ENCODE assay signal across 8 cellular contexts in genomic region chr1:35220976-35221375, GRCh38. TPM values are rescaled to one million over a fixed set of nuclear protein-coding genes. Genes with fewer than 3 reads are reported as not detected.
DNase-seq lines count a peak whose midpoint lies in the region; ATAC-seq, FAIRE-seq and TF ChIP-seq lines count a peak whose summit lies in the region.

No MANE protein-coding gene starts in this region.

- CTCF ChIA-PET in CD4-positive, alpha-beta T cell (lab: Charles Lee) = interaction anchor here (1.0 kb wide), 1 partner anchor 78 kb away, joined by 3 read pairs; no protein-coding TSS in a partner anchor

- H3K4me3 Mint-ChIP-seq in CD4-positive, alpha-beta T cell = no peak overlapping the region
- H3K4me3 Mint-ChIP-seq in activated T-helper 2 cell treated with anti-CD3 and anti-CD28 coated beads, Interferon-gamma antibody, Interleukin-2, Interleukin-4, amounts not matched to agents 10 μg/mL and 5 μg/mL and 100 μg/mL, durations not matched to agents 14 hours and 24 hours and 36 hours (ENCODE audit: low read depth) = no peak overlapping the region

- no peaks in the 10 kb centered on the region for H3K4me1 Mint-ChIP-seq in CD4-positive, alpha-beta T cell (ENCODE audit: low read depth)
- no peaks in the 10 kb centered on the region for H3K4me1 Mint-ChIP-seq in activated T-helper 2 cell treated with anti-CD3 and anti-CD28 coated beads, Interferon-gamma antibody, Interleukin-2, Interleukin-4, amounts not matched to agents 10 μg/mL and 5 μg/mL and 100 μg/mL, durations not matched to agents 14 hours and 24 hours and 36 hours (ENCODE audit: low read depth)

- H3K27ac ChIP-seq in CD4-positive, alpha-beta T cell (ENCODE audit: low read depth, low read length) = no peak overlapping the region
- H3K27ac ChIP-seq in SU-DHL-6 (ENCODE audit: low read depth, low read length) = no peak overlapping the region

- no peaks in the 10 kb centered on the region for H3K27me3 ChIP-seq in CD4-positive, alpha-beta T cell (ENCODE audit: control insufficient read depth, insufficient read depth, low read length)
- H3K27me3 ChIP-seq in SU-DHL-6 (ENCODE audit: low read length) = no peaks in the 10 kb centered on the region

- peak; percentile 61 for TF ChIP-seq CTCF in CD4-positive, alpha-beta T cell (IDR thresholded peaks at IDR 0.05)
- TF ChIP-seq CTCF in SU-DHL-6 (IDR thresholded peaks at IDR 0.05; ENCODE audit: insufficient read depth, low read length, poor library complexity, severe bottlenecking) = no peak

- H3K9me3 ChIP-seq in CD4-positive, alpha-beta T cell (ENCODE audit: control insufficient read depth, low read length) = no peaks in the 10 kb centered on the region
- no peaks in the 10 kb centered on the region for H3K9me3 ChIP-seq in SU-DHL-6 (ENCODE audit: insufficient read depth, low read length)

- H3K4me2 ChIP-seq in SU-DHL-6 (ENCODE audit: low read depth, low read length, poor library complexity, severe bottlenecking) = no peak overlapping the region

- no peak overlapping the region for H3K27ac Mint-ChIP-seq in CD4-positive, alpha-beta T cell
- H3K27ac Mint-ChIP-seq in activated T-helper 2 cell treated with anti-CD3 and anti-CD28 coated beads, Interferon-gamma antibody, Interleukin-2, Interleukin-4, amounts not matched to agents 10 μg/mL and 5 μg/mL and 100 μg/mL, durations not matched to agents 14 hours and 24 hours and 36 hours = no peak overlapping the region

- no peaks in the 10 kb centered on the region for H3F3A ChIP-seq in SU-DHL-6 (ENCODE audit: insufficient read depth)

- H3K9me2 ChIP-seq in SU-DHL-6 (replicated peaks; ENCODE audit: insufficient read depth, low read length) = no peaks in the 10 kb centered on the region

- POLR2A ChIA-PET in CD4-positive, alpha-beta T cell (lab: Charles Lee) = no interaction called here

- no peak overlapping the region for H3K4me3 ChIP-seq in SU-DHL-6 (ENCODE audit: insufficient read depth, low read length, poor library complexity, severe bottlenecking)

- peak; percentile 71 for FAIRE-seq in GM18507 (lab: Jason Lieb, UNC)

- peak; percentile 63 for ATAC-seq in CD4-positive, alpha-beta T cell (ENCODE audit: poor library complexity)

- no peaks in the 10 kb centered on the region for H4K20me1 ChIP-seq in SU-DHL-6 (ENCODE audit: low read depth, low read length)

- no peaks in the 10 kb centered on the region for H3K79me2 ChIP-seq in SU-DHL-6 (ENCODE audit: insufficient read depth, low read length)

- no peaks in the 10 kb centered on the region for H3K27me3 Mint-ChIP-seq in CD4-positive, alpha-beta T cell
- no peaks in the 10 kb centered on the region for H3K27me3 Mint-ChIP-seq in activated T-helper 2 cell treated with anti-CD3 and anti-CD28 coated beads, Interferon-gamma antibody, Interleukin-2, Interleukin-4, amounts not matched to agents 10 μg/mL and 5 μg/mL and 100 μg/mL, durations not matched to agents 14 hours and 24 hours and 36 hours (ENCODE audit: low read depth)

- H3K9ac ChIP-seq in SU-DHL-6 (ENCODE audit: low read length) = no peak overlapping the region

- H3K36me3 ChIP-seq in SU-DHL-6 (ENCODE audit: low read length) = no peaks in the 10 kb centered on the region

- peak overlapping the region; percentile 19 for H2AFZ ChIP-seq in SU-DHL-6 (ENCODE audit: low read depth, low read length, severe bottlenecking)

- no peaks in the 10 kb centered on the region for H3K36me3 Mint-ChIP-seq in CD4-positive, alpha-beta T cell (ENCODE audit: low read depth)
- no peaks in the 10 kb centered on the region for H3K36me3 Mint-ChIP-seq in activated T-helper 2 cell treated with anti-CD3 and anti-CD28 coated beads, Interferon-gamma antibody, Interleukin-2, Interleukin-4, amounts not matched to agents 10 μg/mL and 5 μg/mL and 100 μg/mL, durations not matched to agents 14 hours and 24 hours and 36 hours (ENCODE audit: low read depth)

- intact Hi-C loops in CD4-positive, alpha-beta T cell (cut with DNase I, micrococcal nuclease) = no loop called here
- intact Hi-C loops in activated T-helper 2 cell treated with anti-CD3 and anti-CD28 coated beads, Interferon-gamma antibody, Interleukin-2, Interleukin-4, amounts not matched to agents 10 μg/mL and 5 μg/mL and 100 μg/mL, durations not matched to agents 14 hours and 24 hours and 36 hours (cut with micrococcal nuclease) = no loop called here

- H3K9me3 Mint-ChIP-seq in CD4-positive, alpha-beta T cell = no peaks in the 10 kb centered on the region
- H3K9me3 Mint-ChIP-seq in activated T-helper 2 cell treated with anti-CD3 and anti-CD28 coated beads, Interferon-gamma antibody, Interleukin-2, Interleukin-4, amounts not matched to agents 10 μg/mL and 5 μg/mL and 100 μg/mL, durations not matched to agents 14 hours and 24 hours and 36 hours = no peaks in the 10 kb centered on the region

- DNase-seq in CD4-positive, alpha-beta T cell = no peak
- peak; percentile 5 for DNase-seq in GM18507 (ENCODE audit: extremely low spot score, insufficient read length, low read depth)
- peak; percentile 68 for DNase-seq in iPS-NIHi7 (ENCODE audit: extremely low spot score)
- DNase-seq in NCI-H226 = no peak
- no peak for DNase-seq in activated CD4-positive, CD25-positive, alpha-beta regulatory T cell (lab: John Stamatoyannopoulos, UW)
- no peak for DNase-seq in NCI-H1105 (lab: John Stamatoyannopoulos, UW)
- DNase-seq in activated T-helper 2 cell treated with anti-CD3 and anti-CD28 coated beads, Interferon-gamma antibody, Interleukin-2, Interleukin-4, amounts not matched to agents 10 μg/mL and 5 μg/mL and 100 μg/mL, durations not matched to agents 14 hours and 24 hours and 36 hours (ENCODE audit: low spot score) = no peak

RNA-seq across cellular contexts. Expression of gene SFPQ, which starts 28.0 kb away (rescaled TPM):
- 100 to 1,000 TPM; 766 to 767 TPM for total RNA-seq in CD4-positive, alpha-beta T cell
- 358 and 369 TPM in 2 replicates for total RNA-seq in activated T-helper 2 cell treated with anti-CD3 and anti-CD28 coated beads, Interferon-gamma antibody, Interleukin-2, Interleukin-4, amounts not matched to agents 10 μg/mL and 5 μg/mL and 100 μg/mL, durations not matched to agents 14 hours and 24 hours and 36 hours

RNA-seq across cellular contexts. Expression of gene ZMYM4, which starts 47.5 kb away (rescaled TPM):
- 10 to 100 TPM; 37.0 to 39.9 TPM for total RNA-seq in CD4-positive, alpha-beta T cell
- total RNA-seq in activated T-helper 2 cell treated with anti-CD3 and anti-CD28 coated beads, Interferon-gamma antibody, Interleukin-2, Interleukin-4, amounts not matched to agents 10 μg/mL and 5 μg/mL and 100 μg/mL, durations not matched to agents 14 hours and 24 hours and 36 hours = 31.9 and 35.1 TPM in 2 replicates

Comparison
In these comparisons a context has a peak if more than half of its experiments do, and no peak if none do; other contexts are left out.
1. DNase-seq: peak in GM18507 (single experiment) and iPS-NIHi7 (single experiment); none in CD4-positive, alpha-beta T cell (0 of 10), NCI-H226 (single experiment), activated CD4-positive, CD25-positive, alpha-beta regulatory T cell (0 of 4), NCI-H1105 (single experiment) and activated T-helper 2 cell treated with anti-CD3 and anti-CD28 coated beads, Interferon-gamma antibody, Interleukin-2, Interleukin-4, amounts not matched to agents 10 μg/mL and 5 μg/mL and 100 μg/mL, durations not matched to agents 14 hours and 24 hours and 36 hours (single experiment).